ENCODE assay signal across 8 cellular contexts in genomic region chr11:124920870-124921609, GRCh38. TPM values are rescaled to one million over a fixed set of nuclear protein-coding genes. Genes with fewer than 3 reads are reported as not detected.
DNase-seq lines count a peak whose midpoint lies in the region; ATAC-seq, FAIRE-seq and TF ChIP-seq lines count a peak whose summit lies in the region.

No MANE protein-coding gene starts in this region.

- H4K91ac ChIP-seq in H1 (replicated peaks; ENCODE audit: insufficient read length, low read length), result no peak overlapping the region

- TF ChIP-seq CTCF in H1 (IDR thresholded peaks at IDR 0.05; ENCODE audit: control extremely low read depth in 1 of 3, insufficient read depth in 1 of 3, low read depth in 1 of 3, low read length in 3 of 3), result no peak

- H3K56ac ChIP-seq in H1 (replicated peaks; ENCODE audit: insufficient read length, low read depth, low read length), result no peak overlapping the region
- peak overlapping the region; percentile 90 for H3K56ac ChIP-seq in mesendoderm (ENCODE audit: low read length)

- H3K9me3 ChIP-seq in H1 (ENCODE audit: insufficient read depth in 2 of 2, low read depth in 1 of 2, low read length in 1 of 2), result no peaks in the 10 kb centered on the region

- DNase-seq in G401 (ENCODE audit: low spot score), result peak; percentile 7
- peak; percentile 88 for DNase-seq in HPDE6-E6E7 (ENCODE audit: extremely low spot score)
- peak; percentile 50 to 66 for DNase-seq in activated CD8-positive, alpha-beta memory T cell treated with anti-CD3 and anti-CD28 coated beads for 1 hour (ENCODE audit: extremely low read depth in 1 of 2, low read depth in 1 of 2)
- DNase-seq in H1 (ENCODE audit: low read depth in 1 of 2, low spot score in 2 of 2), result peak in 1 of 2 experiments; percentile 83
- DNase-seq in mesendoderm, result peak; percentile 86
- peak; percentile 71 to 75 for DNase-seq in stimulated activated CD8-positive, alpha-beta memory T cell treated with anti-CD3 and anti-CD28 coated beads, Interleukin-15, amount 100 ng/mL, for 4 hours (ENCODE audit: low read depth in 2 of 2)
- no peak for DNase-seq in Ammon's horn (ENCODE audit: low spot score)

- no peak for ATAC-seq in GM21515 (IDR thresholded peaks at IDR 0.05; ENCODE audit: unreplicated experiment)

- peak overlapping the region; percentile 73; the same call in 1 of the 2 replicates for H4K8ac ChIP-seq in H1 (ENCODE audit: extremely low read depth, insufficient read depth, low read length)
- H4K8ac ChIP-seq in mesendoderm (ENCODE audit: low read depth, low read length), result no peak overlapping the region

- peak overlapping the region; percentile 67 to 69 for H3K4me2 ChIP-seq in H1 (ENCODE audit: insufficient read depth in 1 of 2, low read depth in 2 of 2, low read length in 2 of 2)
- peak overlapping the region; percentile 67 for H3K4me2 ChIP-seq in mesendoderm (ENCODE audit: low read length)

- H3K27ac ChIP-seq in H1 (ENCODE audit: low read depth, low read length), result no peak overlapping the region
- H3K27ac ChIP-seq in mesendoderm (ENCODE audit: low read depth, low read length), result no peak overlapping the region

- POLR2A ChIA-PET in H1 (lab: Charles Lee; ENCODE audit: partially characterized antibody), result interaction anchor here (1.6 to 1.7 kb wide), 2 partner anchors 33 to 34 kb away, joined by 3 to 5 read pairs; partner anchors contain the start of gene CCDC15

- peaks cover 0 to 4% (median 2%) of the 10 kb centered on the region in 4 experiments; a peak in 3 of 7 replicates for H3K4me1 ChIP-seq in H1 (replicated peaks in 1 of 4; ENCODE audit: control insufficient read depth in 3 of 4, insufficient read depth in 4 of 4, low read length in 3 of 4)
- H3K4me1 ChIP-seq in mesendoderm (ENCODE audit: control insufficient read depth, low read depth, low read length), result peaks cover 4% of the 10 kb centered on the region

- H3K4me3 ChIP-seq in H1 (ENCODE audit: extremely low read depth in 1 of 4, insufficient read depth in 2 of 4, low read depth in 3 of 4, low read length in 4 of 4), result peak overlapping the region; percentile 35 to 57 (median 44)
- H3K4me3 ChIP-seq in mesendoderm (ENCODE audit: low read length), result peak overlapping the region; percentile 20

- H2BK5ac ChIP-seq in H1 (ENCODE audit: low read depth, low read length) (no peak overlapping the region), mesendoderm (ENCODE audit: low read length) (no peak overlapping the region)

- in situ Hi-C loops in G401 (cut with HindIII; ENCODE audit: low sequenced_read_pairs), result no loop called here

- H3K79me1 ChIP-seq in H1 (ENCODE audit: low read depth, low read length) (no peaks in the 10 kb centered on the region), mesendoderm (ENCODE audit: low read length) (no peaks in the 10 kb centered on the region)

- H2BK20ac ChIP-seq in H1 (ENCODE audit: low read length), result no peak overlapping the region

- CTCF ChIA-PET in H1 (lab: Charles Lee; ENCODE audit: partially characterized antibody), result interaction anchor here (0.7 to 3.8 kb wide), 13 partner anchors 8 to 220 kb away, joined by 3 to 16 read pairs (median 3); partner anchors contain the start of gene ROBO4

- WGBS in H1 (ENCODE audit: extremely low coverage in 1 of 2, insufficient coverage in 1 of 2, insufficient read length in 1 of 2, insufficient replicate concordance in 2 of 2, low coverage in 1 of 2, low lambda C conversion rate in 2 of 2, missing lambda C conversion rate in 1 of 2), 2 experiments, result 8% methylated on average over 52 of the region's 82 CpGs; no CpG with 5 or more reads in 1 of the 2 experiments
- no CpG with 5 or more reads among the region's 82 CpGs for WGBS in mesendoderm (ENCODE audit: extremely low coverage, insufficient coverage, low lambda C conversion rate)

- no peaks in the 10 kb centered on the region for H4K20me1 ChIP-seq in H1 (replicated peaks in 1 of 2; ENCODE audit: control insufficient read depth in 1 of 2, insufficient read depth in 2 of 2, low read length in 2 of 2)

- H3K18ac ChIP-seq in H1 (ENCODE audit: extremely low read depth, low read length), result no peak overlapping the region; the same call in none of the 2 replicates
- H3K18ac ChIP-seq in mesendoderm (ENCODE audit: low read length), result peak overlapping the region; percentile 72

- H2BK120ac ChIP-seq in H1 (replicated peaks; ENCODE audit: low read depth, low read length) (no peak overlapping the region), mesendoderm (ENCODE audit: low read depth, low read length) (peak overlapping the region; percentile 49)

- H2BK15ac ChIP-seq in H1 (ENCODE audit: low read length) (no peak overlapping the region), mesendoderm (replicated peaks; ENCODE audit: low read depth) (no peak overlapping the region)

- H3K9ac ChIP-seq in H1 (replicated peaks in 1 of 4; ENCODE audit: extremely low read depth in 1 of 4, low read depth in 3 of 4, low read length in 3 of 4) (peak overlapping the region in 2 of 4 experiments; percentile 4 to 13; a peak in 1 of 7 replicates), mesendoderm (ENCODE audit: low read length) (peak overlapping the region; percentile 74)

- no peak overlapping the region for H4K5ac ChIP-seq in H1 (ENCODE audit: insufficient read length, low read depth, low read length)
- no peak overlapping the region for H4K5ac ChIP-seq in mesendoderm (ENCODE audit: low read length)

- peak; percentile 7 for FAIRE-seq in H1 (lab: Jason Lieb, UNC)

- H2AK5ac ChIP-seq in H1 (ENCODE audit: low read depth, low read length) (no peak overlapping the region), mesendoderm (ENCODE audit: low read length) (no peak overlapping the region)

- TF ChIP-seq RAD21 in H1 (IDR thresholded peaks at IDR 0.05 in 1 of 2, conservative IDR thresholded peaks at IDR 0.05 in 1 of 2; ENCODE audit: low read depth in 2 of 2, low read length in 2 of 2), result no peak; a peak in 2 of 4 replicates

- no peak for TF ChIP-seq EP300 in H1 (IDR thresholded peaks at IDR 0.05; ENCODE audit: borderline replicate concordance in 1 of 2, low read depth in 2 of 2, low read length in 2 of 2)

- H3K79me2 ChIP-seq in H1 (ENCODE audit: control insufficient read depth in 1 of 2, insufficient read depth in 2 of 2, low read length in 2 of 2) (no peaks in the 10 kb centered on the region), mesendoderm (ENCODE audit: control insufficient read depth, insufficient read depth, low read length) (no peaks in the 10 kb centered on the region)

- H2BK12ac ChIP-seq in H1 (ENCODE audit: low read depth, low read length), result no peak overlapping the region

- H3K4ac ChIP-seq in H1 (replicated peaks; ENCODE audit: insufficient read length, low read depth, low read length) (no peak overlapping the region), mesendoderm (ENCODE audit: low read depth, low read length) (peak overlapping the region; percentile 38)

- H3K36me3 ChIP-seq in H1 (ENCODE audit: control insufficient read depth in 2 of 4, insufficient read depth in 4 of 4, low read length in 3 of 4) (no peaks in the 10 kb centered on the region), mesendoderm (ENCODE audit: control insufficient read depth, insufficient read depth, low read length) (no peaks in the 10 kb centered on the region)

- no peak overlapping the region for H3K23ac ChIP-seq in H1 (ENCODE audit: insufficient read length)
- H3K23ac ChIP-seq in mesendoderm (ENCODE audit: low read length), result no peak overlapping the region

- H3K23me2 ChIP-seq in H1 (ENCODE audit: low read depth, low read length), result peaks cover 7% of the 10 kb centered on the region

- H2AFZ ChIP-seq in H1 (ENCODE audit: low read length), result peak overlapping the region; percentile 83

- no peak for TF ChIP-seq POLR2A in H1 (IDR thresholded peaks at IDR 0.05; ENCODE audit: control extremely low read depth in 1 of 2, low read depth in 2 of 2, low read length in 2 of 2)

- H3K27me3 ChIP-seq in H1 (replicated peaks in 1 of 4; ENCODE audit: control insufficient read depth in 3 of 4, extremely low read depth in 1 of 4, insufficient read depth in 3 of 4, low read length in 3 of 4) (peaks cover 9 to 59% (median 44%) of the 10 kb centered on the region in 4 experiments), mesendoderm (ENCODE audit: insufficient read depth, low read length, poor library complexity) (no peaks in the 10 kb centered on the region)

- no peak overlapping the region for H3K14ac ChIP-seq in H1 (ENCODE audit: insufficient read length)

RNA-seq across cellular contexts. Expression of gene HEPN1, which starts 2.0 kb away (rescaled TPM):
- total RNA-seq in G401 (2014; rRNA removed; shearing (Covaris generic)), result not detected in 2 replicates
- total RNA-seq in H1 (2021; fragmentation: NEBNext Ultra II Directional; extraction: Animal tissue kit (Norgen Biotek cat#: 25700)), result not detected in 2 replicates
- not detected in 2 replicates for polyA plus RNA-seq in H1 (2011; rRNA removed)
- polyA plus RNA-seq in H1 (2011; cell fraction: cytosol; rRNA removed), result not detected
- polyA plus RNA-seq in H1 (2011; cell fraction: nucleus; rRNA removed), result 0.07 TPM
- polyA plus RNA-seq in H1 (2012, experiment 1 of 2), result not detected in 4 replicates
- polyA plus RNA-seq in H1 (2012, experiment 2 of 2), result not detected
- not detected for polyA plus RNA-seq in H1 (2013, experiment 1 of 2)
- not detected for polyA plus RNA-seq in H1 (2013, experiment 2 of 2)
- 0.16 TPM in 1 of 2 replicates, not detected in the other for polyA minus RNA-seq in H1 (2011; rRNA and poly(A)+ RNA removed)
- not detected for polyA minus RNA-seq in H1 (2011; cell fraction: cytosol; rRNA and poly(A)+ RNA removed)
- not detected for polyA minus RNA-seq in H1 (2011; cell fraction: nucleus; rRNA and poly(A)+ RNA removed)
- polyA plus RNA-seq in mesendoderm (2013, experiment 1 of 2), result not detected
- polyA plus RNA-seq in mesendoderm (2013, experiment 2 of 2), result not detected

RNA-seq across cellular contexts. Expression of gene HEPACAM, which starts 14.8 kb away (rescaled TPM):
- not detected in 2 replicates for total RNA-seq in G401 (2014; rRNA removed; shearing (Covaris generic))
- not detected in 2 replicates for total RNA-seq in H1 (2021; fragmentation: NEBNext Ultra II Directional; extraction: Animal tissue kit (Norgen Biotek cat#: 25700))
- not detected in 2 replicates for polyA plus RNA-seq in H1 (2011; rRNA removed)
- polyA plus RNA-seq in H1 (2011; cell fraction: cytosol; rRNA removed), result 0.10 TPM
- 0.06 TPM for polyA plus RNA-seq in H1 (2011; cell fraction: nucleus; rRNA removed)
- polyA plus RNA-seq in H1 (2012, experiment 1 of 2), result not detected in 4 replicates
- not detected for polyA plus RNA-seq in H1 (2012, experiment 2 of 2)
- 0.02 TPM for polyA plus RNA-seq in H1 (2013, experiment 1 of 2)
- not detected for polyA plus RNA-seq in H1 (2013, experiment 2 of 2)
- polyA minus RNA-seq in H1 (2011; rRNA and poly(A)+ RNA removed), result not detected in 2 replicates
- polyA minus RNA-seq in H1 (2011; cell fraction: cytosol; rRNA and poly(A)+ RNA removed), result not detected
- polyA minus RNA-seq in H1 (2011; cell fraction: nucleus; rRNA and poly(A)+ RNA removed), result 0.20 TPM
- not detected for polyA plus RNA-seq in mesendoderm (2013, experiment 1 of 2)
- polyA plus RNA-seq in mesendoderm (2013, experiment 2 of 2), result 0.01 TPM

RNA-seq across cellular contexts. Expression of gene ROBO4, which starts 23.4 kb away (rescaled TPM):
- not detected in 2 replicates for total RNA-seq in G401 (2014; rRNA removed; shearing (Covaris generic))
- not detected in 2 replicates for total RNA-seq in H1 (2021; fragmentation: NEBNext Ultra II Directional; extraction: Animal tissue kit (Norgen Biotek cat#: 25700))
- polyA plus RNA-seq in H1 (2011; rRNA removed), result 0.03 TPM in 1 of 2 replicates, not detected in the other
- not detected for polyA plus RNA-seq in H1 (2011; cell fraction: cytosol; rRNA removed)
- not detected for polyA plus RNA-seq in H1 (2011; cell fraction: nucleus; rRNA removed)
- polyA plus RNA-seq in H1 (2012, experiment 1 of 2), result 0.06 TPM in 1 of 4 replicates, not detected in the others
- 0.07 TPM for polyA plus RNA-seq in H1 (2012, experiment 2 of 2)
- polyA plus RNA-seq in H1 (2013, experiment 1 of 2), result not detected
- polyA plus RNA-seq in H1 (2013, experiment 2 of 2), result not detected
- not detected in 2 replicates for polyA minus RNA-seq in H1 (2011; rRNA and poly(A)+ RNA removed)
- not detected for polyA minus RNA-seq in H1 (2011; cell fraction: cytosol; rRNA and poly(A)+ RNA removed)
- polyA minus RNA-seq in H1 (2011; cell fraction: nucleus; rRNA and poly(A)+ RNA removed), result not detected
- polyA plus RNA-seq in mesendoderm (2013, experiment 1 of 2), result not detected
- polyA plus RNA-seq in mesendoderm (2013, experiment 2 of 2), result not detected

RNA-seq across cellular contexts. Expression of gene CCDC15, which starts 33.0 kb away (rescaled TPM):
- 2.6 and 3.8 TPM in 2 replicates for total RNA-seq in G401 (2014; rRNA removed; shearing (Covaris generic))
- 3.1 and 4.0 TPM in 2 replicates for total RNA-seq in H1 (2021; fragmentation: NEBNext Ultra II Directional; extraction: Animal tissue kit (Norgen Biotek cat#: 25700))
- 0.64 and 1.5 TPM in 2 replicates for polyA plus RNA-seq in H1 (2011; rRNA removed)
- 1.4 TPM for polyA plus RNA-seq in H1 (2011; cell fraction: cytosol; rRNA removed)
- polyA plus RNA-seq in H1 (2011; cell fraction: nucleus; rRNA removed), result 1.2 TPM
- 1.2 to 1.7 TPM (median 1.3 TPM) in 4 replicates for polyA plus RNA-seq in H1 (2012, experiment 1 of 2)
- 0.13 TPM for polyA plus RNA-seq in H1 (2012, experiment 2 of 2)
- polyA plus RNA-seq in H1 (2013, experiment 1 of 2), result 2.9 TPM
- polyA plus RNA-seq in H1 (2013, experiment 2 of 2), result 2.9 TPM
- 1.9 and 3.7 TPM in 2 replicates for polyA minus RNA-seq in H1 (2011; rRNA and poly(A)+ RNA removed)
- polyA minus RNA-seq in H1 (2011; cell fraction: cytosol; rRNA and poly(A)+ RNA removed), result 2.7 TPM
- 7.5 TPM for polyA minus RNA-seq in H1 (2011; cell fraction: nucleus; rRNA and poly(A)+ RNA removed)
- 2.8 TPM for polyA plus RNA-seq in mesendoderm (2013, experiment 1 of 2)
- polyA plus RNA-seq in mesendoderm (2013, experiment 2 of 2), result 2.9 TPM

RNA-seq across cellular contexts. Expression of gene ROBO3, which starts 55.8 kb away (rescaled TPM):
- total RNA-seq in G401 (2014; rRNA removed; shearing (Covaris generic)), result 8.1 and 12.3 TPM in 2 replicates
- total RNA-seq in H1 (2021; fragmentation: NEBNext Ultra II Directional; extraction: Animal tissue kit (Norgen Biotek cat#: 25700)), result 7.8 and 12.1 TPM in 2 replicates
- polyA plus RNA-seq in H1 (2011; rRNA removed), result 24.6 and 42.1 TPM in 2 replicates
- 29.6 TPM for polyA plus RNA-seq in H1 (2011; cell fraction: cytosol; rRNA removed)
- 136 TPM for polyA plus RNA-seq in H1 (2011; cell fraction: nucleus; rRNA removed)
- 11.8 to 25.7 TPM (median 17.2 TPM) in 4 replicates for polyA plus RNA-seq in H1 (2012, experiment 1 of 2)
- 11.5 TPM for polyA plus RNA-seq in H1 (2012, experiment 2 of 2)
- polyA plus RNA-seq in H1 (2013, experiment 1 of 2), result 20.1 TPM
- polyA plus RNA-seq in H1 (2013, experiment 2 of 2), result 18.8 TPM
- 6.2 and 7.0 TPM in 2 replicates for polyA minus RNA-seq in H1 (2011; rRNA and poly(A)+ RNA removed)
- polyA minus RNA-seq in H1 (2011; cell fraction: cytosol; rRNA and poly(A)+ RNA removed), result 4.0 TPM
- 15.6 TPM for polyA minus RNA-seq in H1 (2011; cell fraction: nucleus; rRNA and poly(A)+ RNA removed)
- polyA plus RNA-seq in mesendoderm (2013, experiment 1 of 2), result 7.8 TPM
- 7.7 TPM for polyA plus RNA-seq in mesendoderm (2013, experiment 2 of 2)
